ENCODE assay signal across 12 cellular contexts in the genomic region with DNA sequence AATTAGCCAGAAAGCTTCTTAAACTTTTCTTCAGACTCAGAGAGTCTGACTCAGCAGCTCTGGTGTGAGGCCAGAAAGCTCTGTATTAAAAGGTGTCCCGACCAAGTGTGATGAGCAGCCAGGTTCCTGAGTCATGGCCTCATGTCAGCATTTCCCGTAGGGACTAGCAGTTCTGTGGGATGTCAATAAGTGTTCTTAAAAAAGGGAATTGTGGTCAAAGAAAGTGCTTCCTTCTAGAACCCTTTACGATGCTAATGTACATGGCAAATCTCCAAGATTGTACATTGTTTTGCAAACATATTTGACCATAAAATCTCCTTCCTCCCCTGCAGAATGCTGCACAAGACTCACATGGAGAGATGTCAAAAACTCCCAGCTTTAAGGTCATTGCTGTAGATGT.
A peak's percentile ranks its signal among the peaks of the same experiment; 100 is the strongest.
DNase-seq lines count a peak whose midpoint lies in the region; ATAC-seq and TF ChIP-seq lines count a peak whose summit lies in the region.
"Had no signal": no experiment of that assay in that cellular context is flagged by ENCODE, and none has a peak within 500 bp of the region (broad histone marks: within the 10 kb centered on the region; RNA-seq: fewer than 3 reads in every experiment).

No MANE protein-coding gene starts in this region.

- peaks cover 15 to 20% of the 10 kb centered on the region in 2 donors for H3K27me3 Mint-ChIP-seq in T-cell

- POLR2A ChIA-PET in SK-N-SH (lab: Yijun Ruan, JAX) (no interaction called here), T-cell (lab: Charles Lee) (no interaction called here)

- ATAC-seq in gastrocnemius medialis, result peak; percentile 72 to 93
- no peak for ATAC-seq in GM21515 (IDR thresholded peaks at IDR 0.05; ENCODE audit: unreplicated experiment)
- ATAC-seq in HG03135 (IDR thresholded peaks at IDR 0.05; ENCODE audit: unreplicated experiment), result no peak
- ATAC-seq in T-cell (replicated peaks in 1 of 4), result no peak

- no peak overlapping the region for H3K4me3 Mint-ChIP-seq in T-cell
- H3K4me3 Mint-ChIP-seq: T-helper 1 cell treated with Interleukin-12 subunit alpha and Interleukin-12 subunit beta and Interleukin-4 antibody, amounts not matched to agents 30 μg/mL and 1 μg/mL, for 36 hours had no signal

- H3K36me3 Mint-ChIP-seq in T-cell, result no peaks in the 10 kb centered on the region

- TF ChIP-seq POLR2A in gastrocnemius medialis (IDR thresholded peaks at IDR 0.05), result no peak

- CTCF ChIA-PET in SK-N-SH (lab: Yijun Ruan, JAX) (interaction anchor here (1.8 kb wide), 1 partner anchor 15 kb away, joined by 6 read pairs; no protein-coding TSS in a partner anchor), T-cell (lab: Charles Lee) (interaction anchor here (0.6 to 1.1 kb wide), 2 partner anchors 20 to 708 kb away, joined by 3 read pairs; no protein-coding TSS in a partner anchor)

- TF ChIP-seq EP300 in SK-N-SH (IDR thresholded peaks at IDR 0.05; ENCODE audit: borderline replicate concordance in 1 of 2, low read depth in 1 of 2, low read length in 1 of 2), result no peak

- no peak overlapping the region for H3K27ac Mint-ChIP-seq in T-cell
- H3K27ac Mint-ChIP-seq: T-helper 1 cell treated with Interleukin-12 subunit alpha and Interleukin-12 subunit beta and Interleukin-4 antibody, amounts not matched to agents 30 μg/mL and 1 μg/mL, for 36 hours had no signal

- no peak for TF ChIP-seq RAD21 in SK-N-SH (IDR thresholded peaks at IDR 0.05; ENCODE audit: low read length)

- no peak overlapping the region for H3K9ac ChIP-seq in SK-N-SH

- H3K4me3 ChIP-seq in SK-N-SH (ENCODE audit: low read depth in 2 of 2, low read length in 1 of 2), result no peak overlapping the region
- H3K4me3 ChIP-seq in gastrocnemius medialis, result no peak overlapping the region
- H3K4me3 ChIP-seq: esophagus muscularis mucosa had no signal

- H3K27me3 ChIP-seq in SK-N-SH (ENCODE audit: insufficient read depth) (peaks cover 4% of the 10 kb centered on the region; the same call in 1 of the 2 replicates), gastrocnemius medialis (no peaks in the 10 kb centered on the region)
- H3K27me3 ChIP-seq: esophagus muscularis mucosa had no signal

- in situ Hi-C loops in gastrocnemius medialis (cut with MboI; ENCODE audit: low sequenced_read_pairs in 4 of 4), result no loop called here

- no peaks in the 10 kb centered on the region for H4K20me1 ChIP-seq in SK-N-SH (ENCODE audit: insufficient read depth)

- H3K9me2 ChIP-seq in SK-N-SH, result no peaks in the 10 kb centered on the region

- H3K9me3 Mint-ChIP-seq in T-cell, result no peaks in the 10 kb centered on the region
- H3K9me3 Mint-ChIP-seq: T-helper 1 cell treated with Interleukin-12 subunit alpha and Interleukin-12 subunit beta and Interleukin-4 antibody, amounts not matched to agents 30 μg/mL and 1 μg/mL, for 36 hours had no signal

- no peaks in the 10 kb centered on the region; a peak in 1 of 4 replicates for H3K4me1 ChIP-seq in SK-N-SH (ENCODE audit: control insufficient read depth in 1 of 2, insufficient read depth in 2 of 2, low read depth in 1 of 2, low read length in 1 of 2)
- peaks cover 0 to 14% of the 10 kb centered on the region in 2 donors for H3K4me1 ChIP-seq in gastrocnemius medialis

- no peaks in the 10 kb centered on the region for H3F3A ChIP-seq in SK-N-SH (replicated peaks; ENCODE audit: insufficient read depth)

- intact Hi-C loops in gastrocnemius medialis (cut with DNase I; ENCODE audit: low total_unique reads), result no loop called here

- H3K9me3 ChIP-seq in SK-N-SH, result no peaks in the 10 kb centered on the region
- no peaks in the 10 kb centered on the region for H3K9me3 ChIP-seq in gastrocnemius medialis
- H3K9me3 ChIP-seq: esophagus muscularis mucosa had no signal

- H3K36me3 ChIP-seq in SK-N-SH (replicated peaks in 1 of 2; ENCODE audit: control insufficient read depth in 1 of 2, insufficient read depth in 2 of 2, low read length in 1 of 2) (no peaks in the 10 kb centered on the region), gastrocnemius medialis (no peaks in the 10 kb centered on the region)

- no peak overlapping the region for H3K4me2 ChIP-seq in SK-N-SH

- H3K79me2 ChIP-seq in SK-N-SH (ENCODE audit: insufficient read depth), result no peaks in the 10 kb centered on the region

- TF ChIP-seq CTCF in SK-N-SH (IDR thresholded peaks at IDR 0.05) (no peak), gastrocnemius medialis (IDR thresholded peaks at IDR 0.05 in 4 of 5, conservative IDR thresholded peaks at IDR 0.05 in 1 of 5) (no peak)

- DNase-seq in H4 (ENCODE audit: low spot score) (peak; percentile 75), SK-N-SH (no peak), fibroblast of the conjunctiva (ENCODE audit: low read depth) (peak; percentile 26), gastrocnemius medialis (peak; percentile 40 to 43), DMS153 (lab: John Stamatoyannopoulos, UW) (no peak), T-cell (no peak)
- DNase-seq: activated effector memory CD4-positive, alpha-beta T cell treated with anti-CD3 and anti-CD28 coated beads, Interleukin-2, amount 50 U/mL, for 16 hours; NCI-H2171 treated with DMSO at 0.1 percent for 48 hours had no signal

- H3K4me1 Mint-ChIP-seq in T-cell, result no peaks in the 10 kb centered on the region

- H3K27ac ChIP-seq in SK-N-SH (ENCODE audit: low read depth in 2 of 2, low read length in 1 of 2), result peak overlapping the region in 1 of 2 experiments; percentile 50; a peak in 2 of 4 replicates
- peak overlapping the region in 1 of 4 donors; percentile 13 for H3K27ac ChIP-seq in gastrocnemius medialis

- no peak overlapping the region for H2AFZ ChIP-seq in SK-N-SH (ENCODE audit: low read depth)

- WGBS in SK-N-SH (ENCODE audit: low lambda C conversion rate), result 37% methylated on average over 3 of the region's 3 CpGs

TF ChIP-seq in SK-N-SH, 30 proteins besides CTCF, POLR2A, EP300 and RAD21:
- TF ChIP-seq, protein P1, sequence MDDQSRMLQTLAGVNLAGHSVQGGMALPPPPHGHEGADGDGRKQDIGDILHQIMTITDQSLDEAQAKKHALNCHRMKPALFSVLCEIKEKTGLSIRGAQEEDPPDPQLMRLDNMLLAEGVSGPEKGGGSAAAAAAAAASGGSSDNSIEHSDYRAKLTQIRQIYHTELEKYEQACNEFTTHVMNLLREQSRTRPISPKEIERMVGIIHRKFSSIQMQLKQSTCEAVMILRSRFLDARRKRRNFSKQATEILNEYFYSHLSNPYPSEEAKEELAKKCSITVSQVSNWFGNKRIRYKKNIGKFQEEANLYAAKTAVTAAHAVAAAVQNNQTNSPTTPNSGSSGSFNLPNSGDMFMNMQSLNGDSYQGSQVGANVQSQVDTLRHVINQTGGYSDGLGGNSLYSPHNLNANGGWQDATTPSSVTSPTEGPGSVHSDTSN (IDR thresholded peaks at IDR 0.05), result peak; percentile 17; the same call in 1 of the 2 replicates
- TF ChIP-seq GATA2 (CRISPR knock-in tag; IDR thresholded peaks at IDR 0.05) (no peak), TAF1 (IDR thresholded peaks at IDR 0.05; ENCODE audit: borderline replicate concordance, low read depth, low read length) (no peak), IRF3 (IDR thresholded peaks at IDR 0.05; ENCODE audit: low read depth, low read length) (no peak), TEAD4 (IDR thresholded peaks at IDR 0.05; ENCODE audit: borderline replicate concordance, insufficient read depth) (no peak), ELF1 (IDR thresholded peaks at IDR 0.05) (no peak), GABPA (IDR thresholded peaks at IDR 0.05; ENCODE audit: low read depth) (no peak), JUND (IDR thresholded peaks at IDR 0.05) (0 out of 2 replicates have a peak, but pooled peaks have one; percentile 28), MEF2A (IDR thresholded peaks at IDR 0.05; ENCODE audit: borderline replicate concordance, low read depth) (no peak)
- TF ChIP-seq, protein P2, sequence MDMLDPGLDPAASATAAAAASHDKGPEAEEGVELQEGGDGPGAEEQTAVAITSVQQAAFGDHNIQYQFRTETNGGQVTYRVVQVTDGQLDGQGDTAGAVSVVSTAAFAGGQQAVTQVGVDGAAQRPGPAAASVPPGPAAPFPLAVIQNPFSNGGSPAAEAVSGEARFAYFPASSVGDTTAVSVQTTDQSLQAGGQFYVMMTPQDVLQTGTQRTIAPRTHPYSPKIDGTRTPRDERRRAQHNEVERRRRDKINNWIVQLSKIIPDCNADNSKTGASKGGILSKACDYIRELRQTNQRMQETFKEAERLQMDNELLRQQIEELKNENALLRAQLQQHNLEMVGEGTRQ (IDR thresholded peaks at IDR 0.05; ENCODE audit: borderline replicate concordance, low read depth, low read length), result no peak
TF ChIP-seq in SK-N-SH: peak in this region for 2.

Comparison
In these comparisons a context has a peak if more than half of its experiments do, and no peak if none do; other contexts are left out.
1. DNase-seq: peak in H4 (single experiment), fibroblast of the conjunctiva (single experiment) and gastrocnemius medialis (2 of 2); none in SK-N-SH (single experiment), DMS153 (single experiment) and T-cell (0 of 34).
2. ATAC-seq: peak in gastrocnemius medialis (2 of 2); none in GM21515 (single experiment), HG03135 (single experiment) and T-cell (0 of 4).